ENCODE assay signal across 2 cellular contexts in genomic region chr16:28537964-28538732, GRCh38.
TF ChIP-seq lines count a peak whose summit lies in the region.

No MANE protein-coding gene starts in this region.

TF ChIP-seq in HEK293, 187 proteins besides CTCF, POLR2A, EP300 and RAD21:
- TF ChIP-seq ZBTB10 (tag by site-specific recombination; IDR thresholded peaks at IDR 0.05) (no peak), ZNF610 (tag by site-specific recombination; IDR thresholded peaks at IDR 0.05; ENCODE audit: borderline replicate concordance) (no peak), ZNF571 (tag by site-specific recombination; IDR thresholded peaks at IDR 0.05) (no peak), FEZF1 (tag by site-specific recombination; IDR thresholded peaks at IDR 0.05) (no peak), ZNF621 (tag by site-specific recombination; IDR thresholded peaks at IDR 0.05) (no peak), GFI1B (tag by site-specific recombination; IDR thresholded peaks at IDR 0.05) (no peak), HOXD13 (CRISPR knock-in tag; IDR thresholded peaks at IDR 0.05; ENCODE audit: borderline replicate concordance) (no peak), ZSCAN23 (tag by site-specific recombination; IDR thresholded peaks at IDR 0.05) (no peak)
TF ChIP-seq in HEK293: peak in this region for 0.

TF ChIP-seq in liver, 16 proteins besides CTCF, POLR2A, EP300 and RAD21 (continued from another document):
- no peak for TF ChIP-seq REST (IDR thresholded peaks at IDR 0.05)
- no peak for TF ChIP-seq GABPA (IDR thresholded peaks at IDR 0.05 in 1 of 2, conservative IDR thresholded peaks at IDR 0.05 in 1 of 2)
- no peak for TF ChIP-seq ATF3 (IDR thresholded peaks at IDR 0.05)
- TF ChIP-seq YY1 (IDR thresholded peaks at IDR 0.05), result no peak
- TF ChIP-seq EGR1 (IDR thresholded peaks at IDR 0.05; ENCODE audit: low read depth in 2 of 2), result no peak
- no peak for TF ChIP-seq TAF1 (conservative IDR thresholded peaks at IDR 0.05)
- TF ChIP-seq HNF4G (IDR thresholded peaks at IDR 0.05), result no peak
- TF ChIP-seq SP1 (IDR thresholded peaks at IDR 0.05), result no peak
- no peak for TF ChIP-seq FOXA2 (IDR thresholded peaks at IDR 0.05)
- no peak for TF ChIP-seq MAX (IDR thresholded peaks at IDR 0.05)
- TF ChIP-seq ZBTB33 (IDR thresholded peaks at IDR 0.05), result no peak
- no peak for TF ChIP-seq NR2F2 (IDR thresholded peaks at IDR 0.05)
- TF ChIP-seq JUND (IDR thresholded peaks at IDR 0.05), result no peak
- no peak for TF ChIP-seq RXRA (IDR thresholded peaks at IDR 0.05)
- no peak for TF ChIP-seq HNF4A (conservative IDR thresholded peaks at IDR 0.05)
